7 cellular contexts compared by ENCODE assay signal in the genomic region with DNA sequence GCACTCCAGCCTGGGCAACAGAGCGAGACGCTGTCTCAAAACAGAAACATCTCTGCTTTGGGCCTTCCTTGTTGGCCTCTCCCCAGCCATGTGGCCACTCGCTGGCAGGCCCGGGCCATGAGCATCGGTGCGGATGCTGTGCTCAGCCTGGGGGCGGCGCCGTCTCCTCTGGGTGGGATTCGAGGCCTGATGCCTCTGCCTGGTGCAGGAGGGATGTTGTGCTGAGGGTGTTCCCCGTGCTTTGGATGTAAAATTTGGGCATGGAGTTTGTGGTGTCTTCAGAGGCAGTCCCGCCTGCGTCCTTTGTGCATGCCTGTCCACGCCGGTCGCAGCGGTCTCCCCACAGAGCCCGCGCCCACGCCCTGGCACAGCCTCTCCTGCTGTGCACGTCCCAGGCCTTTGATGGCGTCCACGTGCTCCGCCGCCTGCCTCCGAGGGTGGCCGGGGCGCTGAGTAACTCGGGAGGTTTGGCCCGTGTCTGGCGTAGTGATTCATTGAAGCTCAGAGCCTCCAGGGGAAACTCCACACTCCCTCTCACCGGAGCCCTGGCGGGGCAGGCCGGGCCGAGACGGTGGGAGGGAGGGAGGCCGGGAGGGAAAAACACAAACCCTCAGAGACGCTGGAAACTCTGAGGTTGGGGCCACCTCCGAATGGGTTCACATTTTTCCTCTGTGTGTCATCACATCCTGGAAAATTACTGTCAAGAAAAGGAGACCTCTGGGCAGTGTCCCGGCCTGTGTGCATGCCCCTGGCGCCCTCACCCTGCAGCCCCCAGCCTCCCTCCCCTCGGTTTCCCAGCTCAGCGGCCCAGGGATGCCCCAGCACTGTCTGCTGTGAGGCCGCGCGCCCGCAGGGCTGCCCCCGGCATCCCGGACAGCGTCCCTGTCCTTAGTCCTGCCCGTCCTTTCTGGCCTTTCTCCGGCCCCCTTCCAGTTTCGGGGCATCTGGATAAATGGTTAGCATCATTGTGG. TPM values are rescaled to one million over a fixed set of nuclear protein-coding genes. Genes with fewer than 3 reads are reported as not detected.
DNase-seq lines count a peak whose midpoint lies in the region; ATAC-seq and TF ChIP-seq lines count a peak whose summit lies in the region.
"Had no signal": no experiment of that assay in that cellular context is flagged by ENCODE, and none has a peak within 500 bp of the region (broad histone marks: within the 10 kb centered on the region; RNA-seq: fewer than 3 reads in every experiment).

No MANE protein-coding gene starts in this region.

- peaks cover 15% of the 10 kb centered on the region for H3K4me1 Mint-ChIP-seq in activated naive CD8-positive, alpha-beta T cell treated with anti-CD3 and anti-CD28 coated beads, Interleukin-2, amount 50 U/mL, for 24 hours
- H3K4me1 Mint-ChIP-seq in activated naive CD8-positive, alpha-beta T cell treated with anti-CD3 and anti-CD28 coated beads for 36 hours = no peaks in the 10 kb centered on the region
- peaks cover 14% of the 10 kb centered on the region for H3K4me1 Mint-ChIP-seq in glutamatergic neuron (ENCODE audit: low read depth, unreplicated experiment)
- H3K4me1 Mint-ChIP-seq: natural killer cell had no signal

- H3K4me3 ChIP-seq in urinary bladder (ENCODE audit: low read depth, low read length) = no peak overlapping the region

- H3K27me3 Mint-ChIP-seq in activated naive CD8-positive, alpha-beta T cell treated with anti-CD3 and anti-CD28 coated beads, Interleukin-2, amount 50 U/mL, for 24 hours = no peaks in the 10 kb centered on the region
- no peaks in the 10 kb centered on the region for H3K27me3 Mint-ChIP-seq in activated naive CD8-positive, alpha-beta T cell treated with anti-CD3 and anti-CD28 coated beads for 36 hours
- H3K27me3 Mint-ChIP-seq in glutamatergic neuron (ENCODE audit: unreplicated experiment) = peaks cover 5% of the 10 kb centered on the region

- no peaks in the 10 kb centered on the region for H3K4me1 ChIP-seq in urinary bladder (ENCODE audit: insufficient read depth)

- no peak overlapping the region for H3K27ac Mint-ChIP-seq in activated naive CD8-positive, alpha-beta T cell treated with anti-CD3 and anti-CD28 coated beads, Interleukin-2, amount 50 U/mL, for 24 hours
- no peak overlapping the region for H3K27ac Mint-ChIP-seq in activated naive CD8-positive, alpha-beta T cell treated with anti-CD3 and anti-CD28 coated beads for 36 hours
- no peak overlapping the region for H3K27ac Mint-ChIP-seq in glutamatergic neuron (ENCODE audit: unreplicated experiment)
- H3K27ac Mint-ChIP-seq: natural killer cell had no signal

- no peaks in the 10 kb centered on the region for H3K36me3 Mint-ChIP-seq in activated naive CD8-positive, alpha-beta T cell treated with anti-CD3 and anti-CD28 coated beads, Interleukin-2, amount 50 U/mL, for 24 hours (ENCODE audit: low read depth)
- no peaks in the 10 kb centered on the region for H3K36me3 Mint-ChIP-seq in activated naive CD8-positive, alpha-beta T cell treated with anti-CD3 and anti-CD28 coated beads for 36 hours
- H3K36me3 Mint-ChIP-seq in glutamatergic neuron (ENCODE audit: unreplicated experiment) = no peaks in the 10 kb centered on the region
- H3K36me3 Mint-ChIP-seq: natural killer cell had no signal

- TF ChIP-seq CTCF in glutamatergic neuron (IDR thresholded peaks at IDR 0.05; ENCODE audit: partially characterized antibody, unreplicated experiment) = no peak

- H3K27ac ChIP-seq in urinary bladder (ENCODE audit: low read depth) = peak overlapping the region; percentile 0

- peak; percentile 76 for ATAC-seq in activated naive CD8-positive, alpha-beta T cell treated with anti-CD3 and anti-CD28 coated beads, Interleukin-2, amount 50 U/mL, for 24 hours
- ATAC-seq in GM19351 (IDR thresholded peaks at IDR 0.05; ENCODE audit: unreplicated experiment) (no peak), GM19467 (IDR thresholded peaks at IDR 0.05; ENCODE audit: unreplicated experiment) (no peak)
- ATAC-seq: natural killer cell had no signal

- peak; percentile 46 for DNase-seq in activated naive CD8-positive, alpha-beta T cell treated with anti-CD3 and anti-CD28 coated beads, Interleukin-2, amount 50 U/mL, for 24 hours
- no peak for DNase-seq in activated naive CD8-positive, alpha-beta T cell treated with anti-CD3 and anti-CD28 coated beads for 36 hours
- peak; percentile 30 for DNase-seq in glutamatergic neuron
- DNase-seq: natural killer cell had no signal

- no peaks in the 10 kb centered on the region for H3K36me3 ChIP-seq in urinary bladder (ENCODE audit: insufficient read depth)

- no peaks in the 10 kb centered on the region for H3K9me3 Mint-ChIP-seq in activated naive CD8-positive, alpha-beta T cell treated with anti-CD3 and anti-CD28 coated beads, Interleukin-2, amount 50 U/mL, for 24 hours
- no peaks in the 10 kb centered on the region for H3K9me3 Mint-ChIP-seq in activated naive CD8-positive, alpha-beta T cell treated with anti-CD3 and anti-CD28 coated beads for 36 hours
- H3K9me3 Mint-ChIP-seq in glutamatergic neuron (ENCODE audit: unreplicated experiment) = peaks cover 5% of the 10 kb centered on the region
- H3K9me3 Mint-ChIP-seq: natural killer cell had no signal

- 53% methylated on average over 53 of the region's 53 CpGs for WGBS in urinary bladder

- H3K4me3 Mint-ChIP-seq in activated naive CD8-positive, alpha-beta T cell treated with anti-CD3 and anti-CD28 coated beads, Interleukin-2, amount 50 U/mL, for 24 hours = no peak overlapping the region
- no peak overlapping the region for H3K4me3 Mint-ChIP-seq in activated naive CD8-positive, alpha-beta T cell treated with anti-CD3 and anti-CD28 coated beads for 36 hours
- no peak overlapping the region for H3K4me3 Mint-ChIP-seq in glutamatergic neuron (ENCODE audit: unreplicated experiment)
- H3K4me3 Mint-ChIP-seq: natural killer cell had no signal

RNA-seq across cellular contexts. Expression of a gene that starts 19.0 kb away (rescaled TPM):
- total RNA-seq in activated naive CD8-positive, alpha-beta T cell treated with anti-CD3 and anti-CD28 coated beads for 36 hours = 100 to 1,000 TPM; 119 to 131 TPM
- 59.9 TPM for total RNA-seq in glutamatergic neuron (ENCODE audit: unreplicated experiment)
- total RNA-seq in urinary bladder = 19.1 TPM
- polyA plus RNA-seq in urinary bladder = 124 TPM

RNA-seq across cellular contexts. Expression of a gene that starts 19.4 kb away (rescaled TPM):
- total RNA-seq in activated naive CD8-positive, alpha-beta T cell treated with anti-CD3 and anti-CD28 coated beads for 36 hours = 10 to 100 TPM; 16.5 to 17.3 TPM
- 29.6 TPM for total RNA-seq in glutamatergic neuron (ENCODE audit: unreplicated experiment)
- 8.7 TPM for total RNA-seq in urinary bladder
- 14.9 TPM for polyA plus RNA-seq in urinary bladder

RNA-seq across cellular contexts. Expression of a gene that starts 26.3 kb away (rescaled TPM):
- total RNA-seq in activated naive CD8-positive, alpha-beta T cell treated with anti-CD3 and anti-CD28 coated beads for 36 hours = 10 to 100 TPM; 21.7 to 22.5 TPM
- total RNA-seq in glutamatergic neuron (ENCODE audit: unreplicated experiment) (51.7 TPM), urinary bladder (18.0 TPM)
- polyA plus RNA-seq in urinary bladder = 28.6 TPM

RNA-seq across cellular contexts. Expression of a gene that starts 27.8 kb away (rescaled TPM):
- 1 to 10 TPM; 4.7 to 5.1 TPM for total RNA-seq in activated naive CD8-positive, alpha-beta T cell treated with anti-CD3 and anti-CD28 coated beads for 36 hours
- total RNA-seq in glutamatergic neuron (ENCODE audit: unreplicated experiment) (46.0 TPM), urinary bladder (10.4 TPM)
- 5.9 TPM for polyA plus RNA-seq in urinary bladder

RNA-seq across cellular contexts. Expression of a gene that starts 33.8 kb away (rescaled TPM):
- 100 to 1,000 TPM in 1 of 2 experiments, 10 to 100 TPM in 1; 93.3 to 104 TPM for total RNA-seq in activated naive CD8-positive, alpha-beta T cell treated with anti-CD3 and anti-CD28 coated beads for 36 hours
- total RNA-seq in glutamatergic neuron (ENCODE audit: unreplicated experiment) (89.5 TPM), urinary bladder (17.2 TPM)
- 129 TPM for polyA plus RNA-seq in urinary bladder
